In the genomic region with DNA sequence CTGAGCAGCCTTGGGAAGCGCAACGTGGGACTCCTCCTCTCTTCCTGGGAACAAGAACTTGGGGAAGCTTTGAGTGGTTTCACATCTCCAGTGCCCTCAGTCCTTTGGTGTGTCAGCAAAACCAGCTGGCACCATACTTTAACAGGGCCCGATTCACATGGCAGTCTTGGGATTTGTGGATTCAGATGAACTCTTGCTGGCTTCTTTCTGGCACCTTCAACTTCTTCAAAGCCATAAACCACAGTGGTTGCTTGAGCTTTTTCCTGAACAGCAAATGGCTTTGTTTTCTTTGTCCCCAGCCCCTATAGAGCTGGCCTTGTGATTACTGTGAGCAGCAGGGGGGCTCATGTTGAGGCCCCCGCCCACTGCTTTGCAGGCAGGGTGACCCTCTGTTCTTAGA, we compare ENCODE assay signal across 27 cellular contexts.
"Had no signal": no experiment of that assay in that cellular context is flagged by ENCODE, and none has a peak within 500 bp of the region (broad histone marks: within the 10 kb centered on the region; RNA-seq: fewer than 3 reads in every experiment).

No MANE protein-coding gene starts in this region.

- H3K27me3 ChIP-seq: ascending aorta, body of pancreas, SJSA1 had no signal

- H3K4me3 Mint-ChIP-seq: activated B cell treated with CpG ODN at 0.5 μM for 24 hours; activated CD4-positive, alpha-beta T cell treated with anti-CD3 and anti-CD28 coated beads, Interleukin-2, amount 10 ng/mL, durations not matched to agents 24 days and 14 days; activated CD8-positive, alpha-beta memory T cell treated with anti-CD3 and anti-CD28 coated beads, Interleukin-2, amount 10 ng/mL, durations not matched to agents 7 days and 5 days; activated naive CD8-positive, alpha-beta T cell treated with anti-CD3 and anti-CD28 coated beads, Interleukin-2, amount 50 U/mL, for 24 hours; activated T-cell treated with anti-CD3 and anti-CD28 coated beads, Interleukin-2, amount 50 U/mL, for 24 hours; activated T-helper 1 cell treated with anti-CD3 and anti-CD28 coated beads, Interleukin-12 subunit alpha, Interleukin-12 subunit beta, Interleukin-2, Interleukin-4 antibody, amounts not matched to agents 30 ng/mL and 10 ng/mL and 1 ng/mL, durations not matched to agents 14 hours and 24 hours and 36 hours; T-helper 17 cell had no signal

- H3K4me3 ChIP-seq: ascending aorta, body of pancreas, SJSA1 had no signal

- H3K36me3 ChIP-seq: ascending aorta, SJSA1 had no signal

- DNase-seq: activated B cell treated with CpG ODN at 0.5 μM for 24 hours; activated CD4-positive, alpha-beta T cell treated with anti-CD3 and anti-CD28 coated beads for 1 hour; activated CD4-positive, alpha-beta T cell treated with anti-CD3 and anti-CD28 coated beads, Interleukin-2, amount 10 ng/mL, durations not matched to agents 24 days and 14 days; activated CD4-positive, alpha-beta T cell treated with anti-CD3 and anti-CD28 coated beads, Interleukin-2, amount 50 U/mL, for 48 hours; activated CD8-positive, alpha-beta memory T cell treated with anti-CD3 and anti-CD28 coated beads, Interleukin-2, amount 10 ng/mL, durations not matched to agents 7 days and 5 days; activated effector memory CD4-positive, alpha-beta T cell treated with Interleukin-2 at 50 U/mL for 16 hours; activated naive CD4-positive, alpha-beta T cell; activated naive CD8-positive, alpha-beta T cell treated with anti-CD3 and anti-CD28 coated beads, Interleukin-2, amount 50 U/mL, for 24 hours; activated T-cell treated with anti-CD3 and anti-CD28 coated beads, Interleukin-2, amount 50 U/mL, for 24 hours; amniotic stem cell; body of pancreas; central memory CD4-positive, alpha-beta T cell; MM.1S; NCI-H1105; NCI-H1436; NCI-H1930; NCI-H2107; NCI-H446; NCI-H524; PC-3; SHP77; T-helper 17 cell; T-helper 9 cell had no signal

- H3K9me3 ChIP-seq: ascending aorta, body of pancreas, SJSA1 had no signal

- H3K4me1 Mint-ChIP-seq: activated B cell treated with CpG ODN at 0.5 μM for 24 hours; activated CD4-positive, alpha-beta T cell treated with anti-CD3 and anti-CD28 coated beads, Interleukin-2, amount 10 ng/mL, durations not matched to agents 24 days and 14 days; activated CD8-positive, alpha-beta memory T cell treated with anti-CD3 and anti-CD28 coated beads, Interleukin-2, amount 10 ng/mL, durations not matched to agents 7 days and 5 days; activated naive CD8-positive, alpha-beta T cell treated with anti-CD3 and anti-CD28 coated beads, Interleukin-2, amount 50 U/mL, for 24 hours; T-helper 17 cell had no signal

- H3K27ac ChIP-seq: ascending aorta, body of pancreas, SJSA1 had no signal

- H3K4me1 ChIP-seq: ascending aorta, body of pancreas, SJSA1 had no signal

- H3K36me3 Mint-ChIP-seq: activated CD8-positive, alpha-beta memory T cell treated with anti-CD3 and anti-CD28 coated beads, Interleukin-2, amount 10 ng/mL, durations not matched to agents 7 days and 5 days; activated naive CD4-positive, alpha-beta T cell treated with anti-CD3 and anti-CD28 coated beads, Interleukin-2, amount 50 U/mL, for 72 hours had no signal

- H3K9me3 Mint-ChIP-seq: activated B cell treated with CpG ODN at 0.5 μM for 24 hours; activated CD4-positive, alpha-beta T cell treated with anti-CD3 and anti-CD28 coated beads, Interleukin-2, amount 10 ng/mL, durations not matched to agents 24 days and 14 days; activated naive CD4-positive, alpha-beta T cell treated with anti-CD3 and anti-CD28 coated beads, Interleukin-2, amount 50 U/mL, for 72 hours; activated naive CD8-positive, alpha-beta T cell treated with anti-CD3 and anti-CD28 coated beads, Interleukin-2, amount 50 U/mL, for 24 hours; activated T-cell treated with anti-CD3 and anti-CD28 coated beads, Interleukin-2, amount 50 U/mL, for 24 hours; activated T-helper 1 cell treated with anti-CD3 and anti-CD28 coated beads, Interleukin-12 subunit alpha, Interleukin-12 subunit beta, Interleukin-2, Interleukin-4 antibody, amounts not matched to agents 30 ng/mL and 10 ng/mL and 1 ng/mL, durations not matched to agents 14 hours and 24 hours and 36 hours had no signal

- H3K27ac Mint-ChIP-seq: activated B cell treated with CpG ODN at 0.5 μM for 24 hours; activated CD4-positive, alpha-beta T cell treated with anti-CD3 and anti-CD28 coated beads, Interleukin-2, amount 10 ng/mL, durations not matched to agents 24 days and 14 days; activated CD8-positive, alpha-beta memory T cell treated with anti-CD3 and anti-CD28 coated beads, Interleukin-2, amount 10 ng/mL, durations not matched to agents 7 days and 5 days; activated naive CD4-positive, alpha-beta T cell treated with anti-CD3 and anti-CD28 coated beads, Interleukin-2, amount 50 U/mL, for 72 hours; activated naive CD8-positive, alpha-beta T cell treated with anti-CD3 and anti-CD28 coated beads, Interleukin-2, amount 50 U/mL, for 24 hours; activated T-cell treated with anti-CD3 and anti-CD28 coated beads, Interleukin-2, amount 50 U/mL, for 24 hours; activated T-helper 1 cell treated with anti-CD3 and anti-CD28 coated beads, Interleukin-12 subunit alpha, Interleukin-12 subunit beta, Interleukin-2, Interleukin-4 antibody, amounts not matched to agents 30 ng/mL and 10 ng/mL and 1 ng/mL, durations not matched to agents 14 hours and 24 hours and 36 hours; T-helper 17 cell had no signal
